ENCODE assay signal across 2 cellular contexts in the genomic region with DNA sequence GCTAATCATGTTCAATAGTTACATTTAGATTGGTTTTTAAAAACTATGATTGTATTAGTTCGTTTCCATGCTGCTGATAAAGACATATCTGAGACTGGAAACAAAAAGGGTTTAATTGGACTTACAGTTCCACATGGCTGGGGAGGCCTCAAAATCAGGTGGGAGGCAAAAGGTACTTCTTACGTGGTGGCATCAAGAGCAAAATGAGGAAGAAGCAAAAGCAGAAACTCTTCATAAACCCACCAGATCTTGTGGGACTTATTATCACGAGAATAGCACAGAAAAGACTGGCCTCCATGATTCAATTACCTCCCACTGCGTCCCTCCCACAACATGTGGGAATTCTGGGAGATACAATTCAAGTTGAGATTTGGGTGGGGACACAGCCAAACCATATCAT.
TF ChIP-seq lines count a peak whose summit lies in the region.

No MANE protein-coding gene starts in this region.

TF ChIP-seq in HCT116, 20 proteins besides CTCF, POLR2A, EP300 and RAD21:
- TF ChIP-seq SRF (IDR thresholded peaks at IDR 0.05; ENCODE audit: low read depth), result no peak
- no peak for TF ChIP-seq CEBPB (IDR thresholded peaks at IDR 0.05; ENCODE audit: low read depth)
- TF ChIP-seq ZFX (IDR thresholded peaks at IDR 0.05), result no peak

TF ChIP-seq in GM12878, 131 proteins besides CTCF, POLR2A, EP300 and RAD21:
- no peak for TF ChIP-seq SIN3A (IDR thresholded peaks at IDR 0.05; ENCODE audit: low read depth, low read length)
- no peak for TF ChIP-seq NFXL1 (IDR thresholded peaks at IDR 0.05; ENCODE audit: borderline replicate concordance)
- TF ChIP-seq, protein P1, sequence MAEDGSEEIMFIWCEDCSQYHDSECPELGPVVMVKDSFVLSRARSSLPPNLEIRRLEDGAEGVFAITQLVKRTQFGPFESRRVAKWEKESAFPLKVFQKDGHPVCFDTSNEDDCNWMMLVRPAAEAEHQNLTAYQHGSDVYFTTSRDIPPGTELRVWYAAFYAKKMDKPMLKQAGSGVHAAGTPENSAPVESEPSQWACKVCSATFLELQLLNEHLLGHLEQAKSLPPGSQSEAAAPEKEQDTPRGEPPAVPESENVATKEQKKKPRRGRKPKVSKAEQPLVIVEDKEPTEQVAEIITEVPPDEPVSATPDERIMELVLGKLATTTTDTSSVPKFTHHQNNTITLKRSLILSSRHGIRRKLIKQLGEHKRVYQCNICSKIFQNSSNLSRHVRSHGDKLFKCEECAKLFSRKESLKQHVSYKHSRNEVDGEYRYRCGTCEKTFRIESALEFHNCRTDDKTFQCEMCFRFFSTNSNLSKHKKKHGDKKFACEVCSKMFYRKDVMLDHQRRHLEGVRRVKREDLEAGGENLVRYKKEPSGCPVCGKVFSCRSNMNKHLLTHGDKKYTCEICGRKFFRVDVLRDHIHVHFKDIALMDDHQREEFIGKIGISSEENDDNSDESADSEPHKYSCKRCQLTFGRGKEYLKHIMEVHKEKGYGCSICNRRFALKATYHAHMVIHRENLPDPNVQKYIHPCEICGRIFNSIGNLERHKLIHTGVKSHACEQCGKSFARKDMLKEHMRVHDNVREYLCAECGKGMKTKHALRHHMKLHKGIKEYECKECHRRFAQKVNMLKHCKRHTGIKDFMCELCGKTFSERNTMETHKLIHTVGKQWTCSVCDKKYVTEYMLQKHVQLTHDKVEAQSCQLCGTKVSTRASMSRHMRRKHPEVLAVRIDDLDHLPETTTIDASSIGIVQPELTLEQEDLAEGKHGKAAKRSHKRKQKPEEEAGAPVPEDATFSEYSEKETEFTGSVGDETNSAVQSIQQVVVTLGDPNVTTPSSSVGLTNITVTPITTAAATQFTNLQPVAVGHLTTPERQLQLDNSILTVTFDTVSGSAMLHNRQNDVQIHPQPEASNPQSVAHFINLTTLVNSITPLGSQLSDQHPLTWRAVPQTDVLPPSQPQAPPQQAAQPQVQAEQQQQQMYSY (CRISPR knock-in tag; IDR thresholded peaks at IDR 0.05), result no peak
- TF ChIP-seq ATF7 (IDR thresholded peaks at IDR 0.05; ENCODE audit: low read depth), result no peak
- TF ChIP-seq SPI1 (IDR thresholded peaks at IDR 0.05; ENCODE audit: borderline replicate concordance, insufficient read depth, low read depth, low read length), result peak; percentile 16; the same call in 1 of the 2 replicates
- TF ChIP-seq, protein P2, sequence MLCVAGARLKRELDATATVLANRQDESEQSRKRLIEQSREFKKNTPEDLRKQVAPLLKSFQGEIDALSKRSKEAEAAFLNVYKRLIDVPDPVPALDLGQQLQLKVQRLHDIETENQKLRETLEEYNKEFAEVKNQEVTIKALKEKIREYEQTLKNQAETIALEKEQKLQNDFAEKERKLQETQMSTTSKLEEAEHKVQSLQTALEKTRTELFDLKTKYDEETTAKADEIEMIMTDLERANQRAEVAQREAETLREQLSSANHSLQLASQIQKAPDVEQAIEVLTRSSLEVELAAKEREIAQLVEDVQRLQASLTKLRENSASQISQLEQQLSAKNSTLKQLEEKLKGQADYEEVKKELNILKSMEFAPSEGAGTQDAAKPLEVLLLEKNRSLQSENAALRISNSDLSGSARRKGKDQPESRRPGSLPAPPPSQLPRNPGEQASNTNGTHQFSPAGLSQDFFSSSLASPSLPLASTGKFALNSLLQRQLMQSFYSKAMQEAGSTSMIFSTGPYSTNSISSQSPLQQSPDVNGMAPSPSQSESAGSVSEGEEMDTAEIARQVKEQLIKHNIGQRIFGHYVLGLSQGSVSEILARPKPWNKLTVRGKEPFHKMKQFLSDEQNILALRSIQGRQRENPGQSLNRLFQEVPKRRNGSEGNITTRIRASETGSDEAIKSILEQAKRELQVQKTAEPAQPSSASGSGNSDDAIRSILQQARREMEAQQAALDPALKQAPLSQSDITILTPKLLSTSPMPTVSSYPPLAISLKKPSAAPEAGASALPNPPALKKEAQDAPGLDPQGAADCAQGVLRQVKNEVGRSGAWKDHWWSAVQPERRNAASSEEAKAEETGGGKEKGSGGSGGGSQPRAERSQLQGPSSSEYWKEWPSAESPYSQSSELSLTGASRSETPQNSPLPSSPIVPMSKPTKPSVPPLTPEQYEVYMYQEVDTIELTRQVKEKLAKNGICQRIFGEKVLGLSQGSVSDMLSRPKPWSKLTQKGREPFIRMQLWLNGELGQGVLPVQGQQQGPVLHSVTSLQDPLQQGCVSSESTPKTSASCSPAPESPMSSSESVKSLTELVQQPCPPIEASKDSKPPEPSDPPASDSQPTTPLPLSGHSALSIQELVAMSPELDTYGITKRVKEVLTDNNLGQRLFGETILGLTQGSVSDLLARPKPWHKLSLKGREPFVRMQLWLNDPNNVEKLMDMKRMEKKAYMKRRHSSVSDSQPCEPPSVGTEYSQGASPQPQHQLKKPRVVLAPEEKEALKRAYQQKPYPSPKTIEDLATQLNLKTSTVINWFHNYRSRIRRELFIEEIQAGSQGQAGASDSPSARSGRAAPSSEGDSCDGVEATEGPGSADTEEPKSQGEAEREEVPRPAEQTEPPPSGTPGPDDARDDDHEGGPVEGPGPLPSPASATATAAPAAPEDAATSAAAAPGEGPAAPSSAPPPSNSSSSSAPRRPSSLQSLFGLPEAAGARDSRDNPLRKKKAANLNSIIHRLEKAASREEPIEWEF (IDR thresholded peaks at IDR 0.05; ENCODE audit: insufficient replicate concordance, low read depth, low read length), result no peak
- TF ChIP-seq SP1 (IDR thresholded peaks at IDR 0.05; ENCODE audit: low read depth, low read length), result no peak
- TF ChIP-seq CHD2 (IDR thresholded peaks at IDR 0.05; ENCODE audit: borderline replicate concordance, low read depth, low read length), result no peak
- no peak for TF ChIP-seq ZNF217 (IDR thresholded peaks at IDR 0.05)
- TF ChIP-seq MTA3 (IDR thresholded peaks at IDR 0.05; ENCODE audit: borderline replicate concordance, low read length), result peak; percentile 49; the same call in 1 of the 2 replicates
- TF ChIP-seq, protein P3, sequence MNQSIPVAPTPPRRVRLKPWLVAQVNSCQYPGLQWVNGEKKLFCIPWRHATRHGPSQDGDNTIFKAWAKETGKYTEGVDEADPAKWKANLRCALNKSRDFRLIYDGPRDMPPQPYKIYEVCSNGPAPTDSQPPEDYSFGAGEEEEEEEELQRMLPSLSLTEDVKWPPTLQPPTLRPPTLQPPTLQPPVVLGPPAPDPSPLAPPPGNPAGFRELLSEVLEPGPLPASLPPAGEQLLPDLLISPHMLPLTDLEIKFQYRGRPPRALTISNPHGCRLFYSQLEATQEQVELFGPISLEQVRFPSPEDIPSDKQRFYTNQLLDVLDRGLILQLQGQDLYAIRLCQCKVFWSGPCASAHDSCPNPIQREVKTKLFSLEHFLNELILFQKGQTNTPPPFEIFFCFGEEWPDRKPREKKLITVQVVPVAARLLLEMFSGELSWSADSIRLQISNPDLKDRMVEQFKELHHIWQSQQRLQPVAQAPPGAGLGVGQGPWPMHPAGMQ (IDR thresholded peaks at IDR 0.05; ENCODE audit: borderline replicate concordance), result no peak
- no peak for TF ChIP-seq KDM1A (IDR thresholded peaks at IDR 0.05; ENCODE audit: borderline replicate concordance)
